9 cellular contexts compared by ENCODE assay signal in genomic region chr6:151067684-151068596, GRCh38.
DNase-seq lines count a peak whose midpoint lies in the region; ATAC-seq and TF ChIP-seq lines count a peak whose summit lies in the region.
"Had no signal": no experiment of that assay in that cellular context is flagged by ENCODE, and none has a peak within 500 bp of the region (broad histone marks: within the 10 kb centered on the region; RNA-seq: fewer than 3 reads in every experiment).

No MANE protein-coding gene starts in this region.

- H3K4me2 ChIP-seq in HCT116 (ENCODE audit: low read length): peak overlapping the region; percentile 52
- peak overlapping the region; percentile 8 for H3K4me2 ChIP-seq in hepatocyte
- H3K4me2 ChIP-seq: KMS-11 had no signal

- RAD21 ChIA-PET in HCT116 (lab: Charles Lee; ENCODE audit: low non-redundant PET in 1 of 2, low total read pairs in 2 of 2, uncharacterized antibody in 2 of 2, unreplicated experiment in 2 of 2): interaction anchor here (0.7 to 2.1 kb wide), 3 partner anchors 54 to 256 kb away, joined by 3 to 6 read pairs (median 3); no protein-coding TSS in a partner anchor

- POLR2A ChIA-PET in HCT116 (lab: Charles Lee): interaction anchor here (0.8 to 4.3 kb wide), 13 partner anchors 8 to 256 kb away, joined by 3 to 28 read pairs (median 5); no protein-coding TSS in a partner anchor

- TF ChIP-seq POLR2A in HCT116 (IDR thresholded peaks at IDR 0.05; ENCODE audit: borderline replicate concordance, extremely low read depth, insufficient read depth, insufficient read length): no peak
- no peak for TF ChIP-seq POLR2A in spleen (IDR thresholded peaks at IDR 0.05)

- peaks cover 0 to 12% of the 10 kb centered on the region in 2 experiments; a peak in 1 of 4 replicates for H3K36me3 ChIP-seq in HCT116 (ENCODE audit: control insufficient read depth in 1 of 2, insufficient read depth in 2 of 2, low read length in 2 of 2)
- H3K36me3 ChIP-seq in hepatocyte (replicated peaks; ENCODE audit: insufficient read depth, low read depth): no peaks in the 10 kb centered on the region
- H3K36me3 ChIP-seq in spleen: peaks cover 0 to 6% (median 0%) of the 10 kb centered on the region in 6 donors

- no peak for TF ChIP-seq CTCF in HCT116 (IDR thresholded peaks at IDR 0.05 in 2 of 3, conservative IDR thresholded peaks at IDR 0.05 in 1 of 3; ENCODE audit: borderline replicate concordance in 1 of 3, insufficient read depth in 1 of 3, low read depth in 2 of 3, low read length in 2 of 3)
- no peak for TF ChIP-seq CTCF in hepatocyte (IDR thresholded peaks at IDR 0.05; ENCODE audit: poor library complexity)
- no peak for TF ChIP-seq CTCF in spleen (IDR thresholded peaks at IDR 0.05 in 8 of 11, conservative IDR thresholded peaks at IDR 0.05 in 3 of 11)

- H3K4me1 ChIP-seq in HCT116 (ENCODE audit: control insufficient read depth in 1 of 2, insufficient read depth in 2 of 2, low read length in 2 of 2): peaks cover 80 to 94% of the 10 kb centered on the region in 2 experiments
- H3K4me1 ChIP-seq in hepatocyte (ENCODE audit: insufficient read depth): peaks cover 22% of the 10 kb centered on the region
- peaks cover 0 to 31% (median 5%) of the 10 kb centered on the region in 6 donors for H3K4me1 ChIP-seq in spleen

- ATAC-seq in HCT116 (peak; percentile 71), GM19452 (IDR thresholded peaks at IDR 0.05; ENCODE audit: unreplicated experiment) (no peak), HG03520 (IDR thresholded peaks at IDR 0.05; ENCODE audit: unreplicated experiment) (no peak)

- H2AFZ ChIP-seq in HCT116 (ENCODE audit: low read depth, low read length, poor library complexity, severe bottlenecking) (no peak overlapping the region), hepatocyte (no peak overlapping the region)

- intact Hi-C loops in HCT116 (cut with micrococcal nuclease): loop anchor here (5.0 to 10.0 kb wide), 3 partner anchors 139 to 177 kb away; no protein-coding TSS in a partner anchor
- intact Hi-C loops in spleen (cut with DNase I; ENCODE audit: low total_unique reads): no loop called here

- H3K27me3 ChIP-seq in HCT116 (ENCODE audit: insufficient read depth, low read length): no peaks in the 10 kb centered on the region
- no peaks in the 10 kb centered on the region for H3K27me3 ChIP-seq in hepatocyte
- H3K27me3 ChIP-seq in spleen (replicated peaks in 1 of 7): no peaks in the 10 kb centered on the region

- 58% methylated on average over 14 of the region's 14 CpGs for WGBS in hepatocyte (ENCODE audit: low lambda C conversion rate, missing lambda C conversion rate)
- 61 to 83% (median 70%) methylated on average over 14 of the region's 14 CpGs for WGBS in spleen, 5 donors

- TF ChIP-seq RAD21 in HCT116 (IDR thresholded peaks at IDR 0.05; ENCODE audit: low read depth): no peak

- TSS peak; percentile 39 for BruUV-seq in HCT116 (replicated peaks; lab: Mats Ljungman, UMichigan)

- H3K27ac ChIP-seq in HCT116 (ENCODE audit: low read depth, low read length) (peak overlapping the region; percentile 100), hepatocyte (peak overlapping the region; percentile 80), spleen (peak overlapping the region in 7 of 8 donors; percentile 58 to 76 (median 69))
- H3K27ac ChIP-seq: KMS-11 had no signal

- H3K4me3 ChIP-seq in HCT116 (replicated peaks in 1 of 2; ENCODE audit: low read depth in 1 of 2, low read length in 2 of 2): peak overlapping the region in 1 of 2 experiments; percentile 6; a peak in 2 of 4 replicates
- H3K4me3 ChIP-seq in hepatocyte: no peak overlapping the region
- no peak overlapping the region for H3K4me3 ChIP-seq in spleen

- peak overlapping the region; percentile 65 for H3K9ac ChIP-seq in HCT116 (ENCODE audit: low read length)
- H3K9ac ChIP-seq: KMS-11 had no signal

- H3K9me3 ChIP-seq in HCT116 (ENCODE audit: control insufficient read depth in 1 of 2, insufficient read depth in 1 of 2, low read depth in 1 of 2, low read length in 2 of 2) (no peaks in the 10 kb centered on the region), hepatocyte (ENCODE audit: low read depth) (no peaks in the 10 kb centered on the region), spleen (no peaks in the 10 kb centered on the region)

- peaks cover 49% of the 10 kb centered on the region for H3K79me2 ChIP-seq in HCT116 (ENCODE audit: insufficient read depth, low read length)
- no peaks in the 10 kb centered on the region for H3K79me2 ChIP-seq in hepatocyte

- CTCF ChIA-PET in HCT116 (lab: Charles Lee): interaction anchor here (1.8 kb wide), 1 partner anchor 256 kb away, joined by 6 read pairs; no protein-coding TSS in a partner anchor

- H4K20me1 ChIP-seq in HCT116 (ENCODE audit: insufficient read depth) (no peaks in the 10 kb centered on the region), hepatocyte (ENCODE audit: insufficient read depth, poor library complexity, severe bottlenecking) (no peaks in the 10 kb centered on the region)

- no peaks in the 10 kb centered on the region for H3K9me2 ChIP-seq in HCT116 (ENCODE audit: insufficient read depth)
- no peaks in the 10 kb centered on the region for H3K9me2 ChIP-seq in hepatocyte (replicated peaks; ENCODE audit: insufficient read depth)

- DNase-seq in HCT116 (ENCODE audit: low read depth, low spot score): peak; percentile 98
- peak; percentile 95 for DNase-seq in amniotic epithelial cell (ENCODE audit: low read depth)
- no peak for DNase-seq in hepatocyte (ENCODE audit: low spot score)
- DNase-seq in spleen: no peak
- no peak for DNase-seq in GM19238 (ENCODE audit: insufficient read length, low spot score)
- no peak for DNase-seq in RPMI8226

TF ChIP-seq in HCT116, 20 proteins besides CTCF, POLR2A, EP300 and RAD21:
- TF ChIP-seq ZNF274 (IDR thresholded peaks at IDR 0.05; ENCODE audit: low read depth, low read length) (no peak), POLR2AphosphoS5 (IDR thresholded peaks at IDR 0.05; ENCODE audit: low read depth, low read length) (peak; percentile 58), TCF7L2 (IDR thresholded peaks at IDR 0.05; ENCODE audit: borderline replicate concordance, extremely low read depth, insufficient read depth, insufficient read length) (peak; percentile 84), JUND (IDR thresholded peaks at IDR 0.05) (no peak), YY1 (IDR thresholded peaks at IDR 0.05; ENCODE audit: extremely low read depth, insufficient replicate concordance, low read depth, low read length) (peak; percentile 74)

Comparison
In these comparisons a context has a peak if more than half of its experiments do, and no peak if none do; other contexts are left out.
1. DNase-seq: peak in HCT116 (single experiment) and amniotic epithelial cell (single experiment); none in hepatocyte (single experiment), spleen (single experiment), GM19238 (single experiment) and RPMI8226 (single experiment).
2. Peak in every context shown above with its lines, with median percentiles within 50 percentile points of each other: H3K27ac ChIP-seq.